ENCODE assay signal across 8 cellular contexts in genomic region chr6:78868124-78868523, GRCh38. TPM values are rescaled to one million over a fixed set of nuclear protein-coding genes. Genes with fewer than 3 reads are reported as not detected.
A peak's percentile ranks its signal among the peaks of the same experiment; 100 is the strongest.
DNase-seq lines count a peak whose midpoint lies in the region; ATAC-seq and TF ChIP-seq lines count a peak whose summit lies in the region.

No MANE protein-coding gene starts in this region.

- H3K9me3 ChIP-seq in gastroesophageal sphincter (no peaks in the 10 kb centered on the region), spleen (no peaks in the 10 kb centered on the region)

- peaks cover 0 to 14% (median 0%) of the 10 kb centered on the region in 3 donors for H3K4me1 ChIP-seq in gastroesophageal sphincter
- H3K4me1 ChIP-seq in spleen, result peaks cover 0 to 23% (median 14%) of the 10 kb centered on the region in 6 donors

- no peak for ATAC-seq in gastroesophageal sphincter
- ATAC-seq in GM18867 (IDR thresholded peaks at IDR 0.05; ENCODE audit: unreplicated experiment), result no peak

- TF ChIP-seq POLR2A in gastroesophageal sphincter (IDR thresholded peaks at IDR 0.05) (no peak), spleen (IDR thresholded peaks at IDR 0.05) (no peak)

- peak; percentile 26 for DNase-seq in NCI-H146 (lab: John Stamatoyannopoulos, UW)
- DNase-seq in NCI-H146 treated with DMSO at 0.1 percent for 48 hours (lab: John Stamatoyannopoulos, UW; ENCODE audit: unreplicated experiment), result no peak
- peak; percentile 13 for DNase-seq in SW480 (ENCODE audit: low spot score)
- no peak for DNase-seq in spleen
- DNase-seq in NCI-H128 (lab: John Stamatoyannopoulos, UW; ENCODE audit: unreplicated experiment), result no peak
- DNase-seq in amniotic stem cell (lab: John Stamatoyannopoulos, UW), result no peak

- peak overlapping the region; percentile 83 to 84 for H3K4me3 ChIP-seq in gastroesophageal sphincter
- peak overlapping the region; percentile 74 to 98 (median 90) for H3K4me3 ChIP-seq in spleen

- no peak for TF ChIP-seq EP300 in gastroesophageal sphincter (IDR thresholded peaks at IDR 0.05)

- H3K27me3 ChIP-seq in gastroesophageal sphincter (no peaks in the 10 kb centered on the region), spleen (replicated peaks in 1 of 7) (no peaks in the 10 kb centered on the region)

- H3K27ac ChIP-seq in gastroesophageal sphincter (peak overlapping the region in 2 of 4 donors; percentile 74), spleen (peak overlapping the region; percentile 35 to 85 (median 72))

- TF ChIP-seq CTCF in gastroesophageal sphincter (IDR thresholded peaks at IDR 0.05), result no peak
- TF ChIP-seq CTCF in spleen (IDR thresholded peaks at IDR 0.05 in 8 of 11, conservative IDR thresholded peaks at IDR 0.05 in 3 of 11), result no peak

- 22% methylated on average over 8 of the region's 8 CpGs for WGBS in gastroesophageal sphincter (ENCODE audit: low coverage in 1 of 2), 2 donors
- 40 to 52% (median 47%) methylated on average over 8 of the region's 8 CpGs for WGBS in spleen, 5 donors

- peaks cover 0 to 17% of the 10 kb centered on the region in 2 donors for H3K36me3 ChIP-seq in gastroesophageal sphincter
- H3K36me3 ChIP-seq in spleen, result peaks cover 0 to 5% (median 0%) of the 10 kb centered on the region in 6 donors

- intact Hi-C loops in spleen (cut with DNase I; ENCODE audit: low total_unique reads), result no loop called here

RNA-seq across cellular contexts. Expression of gene IRAK1BP1, which starts 0.8 kb away (rescaled TPM):
- total RNA-seq in gastroesophageal sphincter, result 1 to 10 TPM; 3.1 to 6.1 (median 5.3) TPM
- 1 to 10 TPM; 2.1 to 5.2 (median 3.9) TPM for total RNA-seq in spleen
- polyA plus RNA-seq in spleen, result 1 to 10 TPM in 2 of 3 donors, under 1 TPM in 1; 0.61 to 1.6 (median 1.4) TPM

Comparison
In these comparisons a context has a peak if more than half of its experiments do, and no peak if none do; other contexts are left out.
1. DNase-seq: peak in NCI-H146 (single experiment) and SW480 (single experiment); none in NCI-H146 treated with DMSO at 0.1 percent for 48 hours (single experiment), spleen (single experiment), NCI-H128 (single experiment) and amniotic stem cell (single experiment).